In genomic region chr15:74046275-74046674, GRCh38 we compare ENCODE assay signal across 23 cellular contexts. TPM values are rescaled to one million over a fixed set of nuclear protein-coding genes. Genes with fewer than 3 reads are reported as not detected.
DNase-seq lines count a peak whose midpoint lies in the region; ATAC-seq, FAIRE-seq and TF ChIP-seq lines count a peak whose summit lies in the region.
"Had no signal": no experiment of that assay in that cellular context is flagged by ENCODE, and none has a peak within 500 bp of the region (broad histone marks: within the 10 kb centered on the region; RNA-seq: fewer than 3 reads in every experiment).

No MANE protein-coding gene starts in this region.

- H3K9me1 ChIP-seq in IMR-90 (ENCODE audit: insufficient read depth, low read length): peaks cover 24% of the 10 kb centered on the region

- TF ChIP-seq RAD21 in IMR-90 (IDR thresholded peaks at IDR 0.05; ENCODE audit: low read length): no peak

- H3K9me3 ChIP-seq in mammary epithelial cell (replicated peaks; ENCODE audit: insufficient read depth, low read length) (no peaks in the 10 kb centered on the region), IMR-90 (ENCODE audit: control insufficient read depth, insufficient read depth, low read length) (no peaks in the 10 kb centered on the region), kidney (ENCODE audit: control insufficient read depth in 1 of 2, low read length in 2 of 2) (no peaks in the 10 kb centered on the region), skeletal muscle tissue (ENCODE audit: control insufficient read depth in 3 of 3, low read length in 3 of 3) (no peaks in the 10 kb centered on the region)
- H3K9me3 ChIP-seq: BLaER1 treated with 17β-estradiol and CSF1 and Interleukin-3, amounts not matched to agents 10 nM and 100 nM had no signal

- H3K9ac ChIP-seq in mammary epithelial cell (ENCODE audit: insufficient read depth, low read length) (no peak overlapping the region), IMR-90 (ENCODE audit: low read depth, low read length) (no peak overlapping the region), kidney (ENCODE audit: low read length in 2 of 2) (no peak overlapping the region), skeletal muscle tissue (ENCODE audit: low read depth in 1 of 3, low read length in 3 of 3) (no peak overlapping the region)
- H3K9ac ChIP-seq: BLaER1 treated with 17β-estradiol and CSF1 and Interleukin-3, amounts not matched to agents 10 nM and 100 nM had no signal

- TSS peak; percentile 27 for BruUV-seq in MCF 10A (replicated peaks; lab: Mats Ljungman, UMichigan)
- no TSS peak for BruUV-seq in mammary epithelial cell (replicated peaks; lab: Mats Ljungman, UMichigan)
- BruUV-seq in IMR-90 (replicated peaks; lab: Mats Ljungman, UMichigan): no TSS peak

- ATAC-seq in IMR-90 (ENCODE audit: low read depth): no peak
- ATAC-seq: CD8-positive, alpha-beta T cell; GM12878; HCT116 had no signal

- FAIRE-seq in kidney (lab: Jason Lieb, UNC): no peak
- FAIRE-seq: GM12878 had no signal

- H3K4me2 ChIP-seq in mammary epithelial cell (ENCODE audit: insufficient read depth, low read depth, low read length): no peak overlapping the region
- no peak overlapping the region for H3K4me2 ChIP-seq in IMR-90 (ENCODE audit: low read depth, low read length)

- no peak overlapping the region for H3K56ac ChIP-seq in IMR-90 (ENCODE audit: extremely low read depth, insufficient read depth, low read length)

- H3K79me2 ChIP-seq in mammary epithelial cell (ENCODE audit: insufficient read depth, low read length): no peaks in the 10 kb centered on the region

- CTCF ChIA-PET in MCF 10A (lab: Yijun Ruan, JAX) (interaction anchor here (0.7 to 1.2 kb wide), 4 partner anchors 10 to 276 kb away, joined by 3 to 4 read pairs (median 4); no protein-coding TSS in a partner anchor), mammary epithelial cell (lab: Charles Lee; ENCODE audit: low non-redundant PET) (no interaction called here), IMR-90 (lab: Yijun Ruan, JAX) (interaction anchor here (1.4 kb wide), 1 partner anchor 95 kb away, joined by 3 read pairs; no protein-coding TSS in a partner anchor)

- no peak overlapping the region for H2BK15ac ChIP-seq in IMR-90 (ENCODE audit: low read depth, low read length)

- H3K36me3 ChIP-seq in mammary epithelial cell (ENCODE audit: insufficient read depth, low read length) (no peaks in the 10 kb centered on the region), IMR-90 (ENCODE audit: control insufficient read depth, insufficient read depth, low read length) (no peaks in the 10 kb centered on the region; the same call in 1 of the 2 replicates), kidney (ENCODE audit: control insufficient read depth in 1 of 2, insufficient read depth in 2 of 2, low read length in 2 of 2) (peaks cover 0 to 3% of the 10 kb centered on the region in 2 donors), skeletal muscle tissue (ENCODE audit: control insufficient read depth in 3 of 3, insufficient read depth in 3 of 3, low read length in 3 of 3) (peaks cover 5 to 21% (median 12%) of the 10 kb centered on the region in 3 donors)

- no peak overlapping the region for H2BK5ac ChIP-seq in IMR-90 (ENCODE audit: low read depth, low read length, poor library complexity, severe bottlenecking)

- no peak overlapping the region for H2AK9ac ChIP-seq in IMR-90 (replicated peaks; ENCODE audit: low read depth, low read length, poor library complexity)

- dilution Hi-C loops in mammary epithelial cell (cut with HindIII; ENCODE audit: low sequenced_read_pairs) (no loop called here), IMR-90 (cut with HindIII; ENCODE audit: low sequenced_read_pairs, unreplicated experiment) (no loop called here)

- H4K5ac ChIP-seq in IMR-90 (ENCODE audit: low read depth, low read length): no peak overlapping the region

- no peak for TF ChIP-seq POLR2A in IMR-90 (IDR thresholded peaks at IDR 0.05; ENCODE audit: low read depth, low read length)

- no peaks in the 10 kb centered on the region for H3K9me3 Mint-ChIP-seq in MCF 10A (ENCODE audit: unreplicated experiment)
- H3K9me3 Mint-ChIP-seq: CD8-positive, alpha-beta T cell; HFFc6 had no signal

- H3K27ac ChIP-seq in mammary epithelial cell (ENCODE audit: insufficient read depth, low read depth, low read length): no peak overlapping the region
- no peak overlapping the region for H3K27ac ChIP-seq in IMR-90 (ENCODE audit: insufficient read depth, low read length)
- H3K27ac ChIP-seq in kidney (ENCODE audit: low read depth in 2 of 2, low read length in 2 of 2): no peak overlapping the region
- H3K27ac ChIP-seq in skeletal muscle tissue (ENCODE audit: low read depth, low read length): peak overlapping the region; percentile 10
- H3K27ac ChIP-seq: BLaER1 treated with 17β-estradiol and CSF1 and Interleukin-3, amounts not matched to agents 10 nM and 100 nM; HL-60 had no signal

- H3K27me3 ChIP-seq in mammary epithelial cell (ENCODE audit: insufficient read depth, low read length) (no peaks in the 10 kb centered on the region), IMR-90 (ENCODE audit: control insufficient read depth, insufficient read depth, low read length) (no peaks in the 10 kb centered on the region), skeletal muscle tissue (ENCODE audit: control insufficient read depth in 3 of 3, insufficient read depth in 3 of 3, low read length in 3 of 3) (no peaks in the 10 kb centered on the region)
- H3K27me3 ChIP-seq: BLaER1 treated with 17β-estradiol and CSF1 and Interleukin-3, amounts not matched to agents 10 nM and 100 nM had no signal

- no peak overlapping the region for H4K8ac ChIP-seq in IMR-90 (ENCODE audit: low read depth in 2 of 2, low read length in 2 of 2)

- H3K4me1 ChIP-seq in mammary epithelial cell (ENCODE audit: insufficient read depth, low read length): peaks cover 9% of the 10 kb centered on the region
- H3K4me1 ChIP-seq in IMR-90 (ENCODE audit: control insufficient read depth, insufficient read depth, low read length): peaks cover 18% of the 10 kb centered on the region
- peaks cover 5 to 15% of the 10 kb centered on the region in 2 donors for H3K4me1 ChIP-seq in kidney (ENCODE audit: control insufficient read depth in 1 of 2, insufficient read depth in 1 of 2, low read depth in 1 of 2, low read length in 2 of 2)
- peaks cover 44 to 54% (median 54%) of the 10 kb centered on the region in 3 donors for H3K4me1 ChIP-seq in skeletal muscle tissue (ENCODE audit: control insufficient read depth in 3 of 3, insufficient read depth in 3 of 3, low read length in 3 of 3)

- no peak overlapping the region for H2BK120ac ChIP-seq in IMR-90 (ENCODE audit: low read depth, low read length)

- POLR2A ChIA-PET in MCF 10A (lab: Yijun Ruan, JAX): no interaction called here
- POLR2A ChIA-PET in IMR-90 (lab: Charles Lee; ENCODE audit: unreplicated experiment): no interaction called here

- WGBS in mammary epithelial cell (ENCODE audit: low coverage, missing lambda C conversion rate): 83% methylated on average over 7 of the region's 7 CpGs
- 97% methylated on average over 7 of the region's 7 CpGs; no CpG with 5 or more reads in 1 of the 2 experiments for WGBS in IMR-90 (ENCODE audit: extremely low coverage in 2 of 2, insufficient read length in 1 of 2), 2 experiments

- TF ChIP-seq CTCF in MCF 10A (IDR thresholded peaks at IDR 0.05; ENCODE audit: unreplicated experiment) (no peak), mammary epithelial cell (conservative IDR thresholded peaks at IDR 0.05 in 1 of 2, IDR thresholded peaks at IDR 0.05 in 1 of 2; ENCODE audit: extremely low read depth in 1 of 2, insufficient read depth in 1 of 2, low read depth in 1 of 2, low read length in 2 of 2) (no peak), IMR-90 (conservative IDR thresholded peaks at IDR 0.05; ENCODE audit: low read depth, low read length) (no peak), kidney (IDR thresholded peaks at IDR 0.05; ENCODE audit: borderline replicate concordance, extremely low read depth, insufficient read depth) (no peak)

- intact Hi-C loops in MCF 10A (cut with micrococcal nuclease): no loop called here
- intact Hi-C loops in mammary epithelial cell (cut with micrococcal nuclease): no loop called here
- intact Hi-C loops in IMR-90 (cut with micrococcal nuclease): no loop called here
- intact Hi-C loops in kidney (cut with DNase I): loop anchor here (10.0 kb wide), 1 partner anchor 61 kb away; no protein-coding TSS in a partner anchor

- peaks cover 0 to 11% of the 10 kb centered on the region in 2 experiments; a peak in 2 of 4 replicates for H3K79me1 ChIP-seq in IMR-90 (ENCODE audit: low read depth in 1 of 2, low read length in 2 of 2)

- peak overlapping the region; percentile 17; the same call in 1 of the 2 replicates for H2AK5ac ChIP-seq in IMR-90 (ENCODE audit: low read depth, low read length)

- H3K27ac Mint-ChIP-seq in MCF 10A (ENCODE audit: low read depth, unreplicated experiment): no peak overlapping the region
- H3K27ac Mint-ChIP-seq: B cell; CD8-positive, alpha-beta T cell; HFFc6 had no signal

- H3K4me3 Mint-ChIP-seq in MCF 10A (ENCODE audit: unreplicated experiment): no peak overlapping the region
- H3K4me3 Mint-ChIP-seq: B cell; CD8-positive, alpha-beta T cell; HFFc6 had no signal

- no peak overlapping the region for H3K18ac ChIP-seq in IMR-90 (ENCODE audit: low read depth, low read length)

- no peak overlapping the region for H4K91ac ChIP-seq in IMR-90 (ENCODE audit: insufficient read depth, low read depth, low read length)

- H3K4ac ChIP-seq in IMR-90 (ENCODE audit: low read depth, low read length): no peak overlapping the region

- H3K27me3 Mint-ChIP-seq in MCF 10A (ENCODE audit: insufficient read depth, unreplicated experiment): no peaks in the 10 kb centered on the region
- H3K27me3 Mint-ChIP-seq: B cell had no signal

- no peaks in the 10 kb centered on the region for H4K20me1 ChIP-seq in mammary epithelial cell (ENCODE audit: insufficient read depth, low read length)
- H4K20me1 ChIP-seq in IMR-90 (ENCODE audit: insufficient read depth, low read length): no peaks in the 10 kb centered on the region

- DNase-seq in MCF 10A (ENCODE audit: unreplicated experiment) (no peak), mammary epithelial cell (no peak), IMR-90 (no peak), kidney (peak; percentile 68), NCI-H1417 (lab: John Stamatoyannopoulos, UW) (no peak), NCI-H1436 treated with DMSO at 0.1 percent for 48 hours (lab: John Stamatoyannopoulos, UW) (no peak)
- DNase-seq: CD8-positive, alpha-beta T cell; DMS 273 treated with DMSO at 0.1 percent for 48 hours; DMS53; DND-41; EL; GOT3; H7; HFFc6 had no signal

- no peak overlapping the region for H3K23ac ChIP-seq in IMR-90 (ENCODE audit: low read depth, low read length)

- peaks cover 5% of the 10 kb centered on the region for H3K36me3 Mint-ChIP-seq in MCF 10A (ENCODE audit: insufficient read depth, unreplicated experiment)

- in situ Hi-C loops in mammary epithelial cell (cut with MboI; ENCODE audit: low sequenced_read_pairs in 2 of 2) (no loop called here), IMR-90 (cut with MboI; ENCODE audit: low sequenced_read_pairs) (no loop called here)

- H2AFZ ChIP-seq in mammary epithelial cell (ENCODE audit: low read depth, low read length): no peak overlapping the region
- no peak overlapping the region for H2AFZ ChIP-seq in IMR-90 (replicated peaks; ENCODE audit: low read length, poor library complexity)

- no peak overlapping the region for H3K14ac ChIP-seq in IMR-90 (replicated peaks; ENCODE audit: low read depth, low read length)

- peaks cover 22% of the 10 kb centered on the region for H3K4me1 Mint-ChIP-seq in MCF 10A (ENCODE audit: insufficient read depth, unreplicated experiment)

- H3K4me3 ChIP-seq in mammary epithelial cell (replicated peaks in 1 of 3; ENCODE audit: insufficient read depth in 1 of 3, low read depth in 2 of 3, low read length in 3 of 3): no peak overlapping the region
- no peak overlapping the region for H3K4me3 ChIP-seq in IMR-90 (ENCODE audit: insufficient read depth, low read depth, low read length)
- H3K4me3 ChIP-seq in kidney (ENCODE audit: low read length in 2 of 2): no peak overlapping the region
- no peak overlapping the region for H3K4me3 ChIP-seq in skeletal muscle tissue (ENCODE audit: low read length in 3 of 3)
- H3K4me3 ChIP-seq: BLaER1 treated with 17β-estradiol and CSF1 and Interleukin-3, amounts not matched to agents 10 nM and 100 nM; GM12878 had no signal

- no peak overlapping the region for H2BK20ac ChIP-seq in IMR-90 (ENCODE audit: low read depth, low read length)

RNA-seq across cellular contexts. Expression of gene GOLGA6A, which starts 36.1 kb away (rescaled TPM):
- total RNA-seq in MCF 10A (2022) (not detected in 2 replicates), mammary epithelial cell (not detected), IMR-90 (2012; rRNA removed) (not detected in 2 replicates), kidney (0.06 TPM), skeletal muscle tissue (1.0 TPM)
- polyA plus RNA-seq in mammary epithelial cell (not detected), IMR-90 (2012; rRNA removed) (not detected in 2 replicates), kidney (ENCODE audit: insufficient read depth, low read depth, low replicate concordance) (not detected)
- not detected for polyA minus RNA-seq in mammary epithelial cell
- not detected in 2 replicates for polyA plus RNA-seq in IMR-90 (2012; cell fraction: cytosol; rRNA removed)
- polyA plus RNA-seq in IMR-90 (2012; cell fraction: nucleus; rRNA removed; ENCODE audit: low replicate concordance): 0.14 TPM in 1 of 2 replicates, not detected in the other
- total RNA-seq: A172; CD8-positive, alpha-beta T cell; G401; GM12878; HFFc6; HT1080 had no signal
- polyA plus RNA-seq: GM12878 had no signal

RNA-seq across cellular contexts. Expression of gene PML, which starts 51.8 kb away (rescaled TPM):
- total RNA-seq in MCF 10A (2022): 33.4 and 33.9 TPM in 2 replicates
- total RNA-seq in mammary epithelial cell: 10 to 100 TPM; 38.7 to 55.5 TPM
- 16.8 TPM for polyA plus RNA-seq in mammary epithelial cell
- 54.1 TPM for polyA minus RNA-seq in mammary epithelial cell
- 8.8 and 10.3 TPM in 2 replicates for total RNA-seq in IMR-90 (2012; rRNA removed)
- 22.6 and 23.1 TPM in 2 replicates for polyA plus RNA-seq in IMR-90 (2012; rRNA removed)
- 28.1 and 29.3 TPM in 2 replicates for polyA plus RNA-seq in IMR-90 (2012; cell fraction: cytosol; rRNA removed)
- polyA plus RNA-seq in IMR-90 (2012; cell fraction: nucleus; rRNA removed; ENCODE audit: low replicate concordance): 43.2 and 105 TPM in 2 replicates
- 82.9 TPM for total RNA-seq in kidney
- 19.6 TPM for polyA plus RNA-seq in kidney (ENCODE audit: insufficient read depth, low read depth, low replicate concordance)
- total RNA-seq in skeletal muscle tissue: 14.1 TPM

RNA-seq across cellular contexts. Expression of gene STOML1, which starts 54.2 kb away (rescaled TPM):
- total RNA-seq in MCF 10A (2022) (12.0 and 17.6 TPM in 2 replicates), mammary epithelial cell (10 to 100 TPM; 14.0 to 15.3 TPM), IMR-90 (2012; rRNA removed) (11.8 and 12.5 TPM in 2 replicates), kidney (22.2 TPM), skeletal muscle tissue (14.1 TPM)
- polyA plus RNA-seq in mammary epithelial cell (10.9 TPM), IMR-90 (2012; rRNA removed) (21.2 and 25.0 TPM in 2 replicates), kidney (ENCODE audit: insufficient read depth, low read depth, low replicate concordance) (15.0 TPM)
- 36.3 TPM for polyA minus RNA-seq in mammary epithelial cell
- 15.0 and 22.2 TPM in 2 replicates for polyA plus RNA-seq in IMR-90 (2012; cell fraction: cytosol; rRNA removed)
- polyA plus RNA-seq in IMR-90 (2012; cell fraction: nucleus; rRNA removed; ENCODE audit: low replicate concordance): 13.0 and 29.7 TPM in 2 replicates
